Comparison of ENCODE assay signal across 4 cellular contexts in the genomic region with DNA sequence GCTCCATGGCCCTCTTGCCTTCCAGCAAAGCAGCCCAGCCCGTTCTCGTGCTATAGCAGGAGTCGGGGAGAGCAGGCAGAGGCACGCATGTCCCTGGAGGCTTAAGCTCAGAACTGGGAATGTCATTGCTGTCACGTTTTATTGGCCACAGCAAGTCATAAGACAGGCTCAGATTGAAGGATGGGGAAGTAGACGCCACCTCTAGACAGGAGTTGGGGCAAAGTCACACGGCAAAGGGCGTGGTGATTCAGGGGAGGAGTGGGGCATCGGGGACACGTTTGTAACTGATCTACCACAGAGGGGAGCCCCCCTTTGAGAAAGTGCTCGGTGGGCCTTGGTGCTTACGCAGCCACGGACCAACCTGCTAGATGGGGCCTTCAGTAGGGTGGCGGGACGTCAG. TPM values are rescaled to one million over a fixed set of nuclear protein-coding genes. Genes with fewer than 3 reads are reported as not detected.
"Had no signal": no experiment of that assay in that cellular context is flagged by ENCODE, and none has a peak within 500 bp of the region (broad histone marks: within the 10 kb centered on the region; RNA-seq: fewer than 3 reads in every experiment).

No MANE protein-coding gene starts in this region.

RNA-seq across cellular contexts. Expression of a gene that starts 9.5 kb away (rescaled TPM):
- total RNA-seq: natural killer cell treated with Interleukin-12 subunit alpha and Interleukin-12 subunit beta and Interleukin-15 and Interleukin-18, amount 100 ng/mL, for 72 hours; neural crest cell; psoas muscle had no signal
- polyA plus RNA-seq: naive thymus-derived CD8-positive, alpha-beta T cell had no signal
